Comparison of ENCODE assay signal across 3 cellular contexts in the genomic region with DNA sequence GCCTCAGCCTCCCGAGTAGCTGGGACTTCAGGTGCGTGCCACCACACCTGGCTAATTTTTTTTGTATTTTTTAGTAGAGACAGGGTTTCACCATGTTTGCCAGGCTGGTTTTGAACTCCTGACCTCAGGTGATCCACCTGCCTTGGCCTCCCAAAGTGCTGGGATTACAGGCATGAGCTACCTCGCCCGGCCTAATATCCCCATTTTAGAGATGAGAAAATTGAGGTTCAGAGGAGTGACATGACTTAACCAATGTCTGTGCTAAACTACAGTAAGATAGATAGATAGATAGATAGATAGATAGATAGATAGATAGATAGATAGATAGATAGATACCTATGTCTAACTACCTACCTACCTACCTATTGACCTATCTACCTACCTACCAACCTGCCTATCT. TPM values are rescaled to one million over a fixed set of nuclear protein-coding genes. Genes with fewer than 3 reads are reported as not detected.
"Had no signal": no experiment of that assay in that cellular context is flagged by ENCODE, and none has a peak within 500 bp of the region (broad histone marks: within the 10 kb centered on the region; RNA-seq: fewer than 3 reads in every experiment).

No MANE protein-coding gene starts in this region.

RNA-seq across cellular contexts. Expression of gene PTGES, which starts 23.3 kb away (rescaled TPM):
- total RNA-seq: activated CD4-positive, alpha-beta memory T cell treated with anti-CD3 and anti-CD28 coated beads, Interleukin-2, amount 10 ng/mL, durations not matched to agents 7 days and 5 days; activated CD8-positive, alpha-beta memory T cell treated with anti-CD3 and anti-CD28 coated beads for 36 hours; activated T-helper 17 cell treated with anti-CD3 and anti-CD28 coated beads, Interleukin-2, amount 50 U/mL, for 72 hours had no signal
